Comparison of ENCODE assay signal across 14 cellular contexts in genomic region chr3:99845999-99846398, GRCh38. TPM values are rescaled to one million over a fixed set of nuclear protein-coding genes. Genes with fewer than 3 reads are reported as not detected.
DNase-seq lines count a peak whose midpoint lies in the region; ATAC-seq, FAIRE-seq and TF ChIP-seq lines count a peak whose summit lies in the region.
"Had no signal": no experiment of that assay in that cellular context is flagged by ENCODE, and none has a peak within 500 bp of the region (broad histone marks: within the 10 kb centered on the region; RNA-seq: fewer than 3 reads in every experiment).

No MANE protein-coding gene starts in this region.

- H3K4me1 Mint-ChIP-seq in activated T-helper 2 cell treated with anti-CD3 and anti-CD28 coated beads, Interferon-gamma antibody, Interleukin-2, Interleukin-4, amounts not matched to agents 10 μg/mL and 5 μg/mL and 100 μg/mL, durations not matched to agents 14 hours and 24 hours and 36 hours (ENCODE audit: low read depth), result peaks cover 26% of the 10 kb centered on the region

- H2AFZ ChIP-seq in HepG2 (ENCODE audit: low read length), result no peak overlapping the region

- H3K36me3 Mint-ChIP-seq in activated T-helper 2 cell treated with anti-CD3 and anti-CD28 coated beads, Interferon-gamma antibody, Interleukin-2, Interleukin-4, amounts not matched to agents 10 μg/mL and 5 μg/mL and 100 μg/mL, durations not matched to agents 14 hours and 24 hours and 36 hours (ENCODE audit: low read depth), result peaks cover 7% of the 10 kb centered on the region

- peaks cover 13% of the 10 kb centered on the region for H3K79me2 ChIP-seq in HepG2 (ENCODE audit: insufficient read depth, low read length)

- no peaks in the 10 kb centered on the region for H3K9me3 Mint-ChIP-seq in activated T-helper 2 cell treated with anti-CD3 and anti-CD28 coated beads, Interferon-gamma antibody, Interleukin-2, Interleukin-4, amounts not matched to agents 10 μg/mL and 5 μg/mL and 100 μg/mL, durations not matched to agents 14 hours and 24 hours and 36 hours

- BruUV-seq in HepG2 (replicated peaks; lab: Mats Ljungman, UMichigan), result TSS peak; percentile 44

- H3K4me1 ChIP-seq in HepG2 (ENCODE audit: insufficient read depth, low read length), result peaks cover 37% of the 10 kb centered on the region
- H3K4me1 ChIP-seq in skeletal muscle tissue (ENCODE audit: control insufficient read depth in 3 of 3, insufficient read depth in 3 of 3, low read length in 3 of 3), result peaks cover 14 to 26% (median 19%) of the 10 kb centered on the region in 3 donors

- H3K9ac ChIP-seq in HepG2 (ENCODE audit: insufficient read depth, low read depth, low read length), result no peak overlapping the region
- no peak overlapping the region for H3K9ac ChIP-seq in skeletal muscle tissue (ENCODE audit: low read depth in 1 of 3, low read length in 3 of 3)

- H3K36me3 ChIP-seq in HepG2 (replicated peaks in 1 of 2; ENCODE audit: control insufficient read depth in 1 of 2, insufficient read depth in 2 of 2, low read length in 2 of 2), result peaks cover 14 to 23% of the 10 kb centered on the region in 2 experiments
- peaks cover 5 to 24% (median 7%) of the 10 kb centered on the region in 3 donors for H3K36me3 ChIP-seq in skeletal muscle tissue (ENCODE audit: control insufficient read depth in 3 of 3, insufficient read depth in 3 of 3, low read length in 3 of 3)

- WGBS in HepG2 (ENCODE audit: low lambda C conversion rate), result 96% methylated on average over 2 of the region's 2 CpGs

- TF ChIP-seq RAD21 in HepG2 (CRISPR knock-in tag; IDR thresholded peaks at IDR 0.05), result no peak

- in situ Hi-C loops in HepG2 (cut with HindIII; ENCODE audit: extremely low pct_ligation_motif_present, low pct_unique_long_range_greater_than_20kb), result loop anchor here (25.0 kb wide), 1 partner anchor 741 kb away; no protein-coding TSS in a partner anchor

- H3K9me3 ChIP-seq in HepG2 (ENCODE audit: low read length) (no peaks in the 10 kb centered on the region), skeletal muscle tissue (ENCODE audit: control insufficient read depth in 3 of 3, low read length in 3 of 3) (no peaks in the 10 kb centered on the region)
- H3K9me3 ChIP-seq: spleen had no signal

- H3K4me3 Mint-ChIP-seq in activated T-helper 2 cell treated with anti-CD3 and anti-CD28 coated beads, Interferon-gamma antibody, Interleukin-2, Interleukin-4, amounts not matched to agents 10 μg/mL and 5 μg/mL and 100 μg/mL, durations not matched to agents 14 hours and 24 hours and 36 hours (ENCODE audit: low read depth), result no peak overlapping the region

- TF ChIP-seq POLR2A in HepG2 (IDR thresholded peaks at IDR 0.05; ENCODE audit: insufficient read depth in 1 of 2, low read depth in 2 of 2, low read length in 2 of 2), result no peak

- CTCF ChIA-PET in HepG2 (lab: Yijun Ruan, JAX; ENCODE audit: low intra/inter-chr PET ratio, low total read pairs), result no interaction called here

- peaks cover 19% of the 10 kb centered on the region for H4K20me1 ChIP-seq in HepG2 (ENCODE audit: insufficient read depth, low read length)

- H3K27me3 ChIP-seq in HepG2 (ENCODE audit: control insufficient read depth in 1 of 2, insufficient read depth in 2 of 2, low read length in 2 of 2), result no peaks in the 10 kb centered on the region
- H3K27me3 ChIP-seq in skeletal muscle tissue (ENCODE audit: control insufficient read depth in 3 of 3, insufficient read depth in 3 of 3, low read length in 3 of 3), result no peaks in the 10 kb centered on the region
- H3K27me3 ChIP-seq: spleen had no signal

- TF ChIP-seq EP300 in HepG2 (IDR thresholded peaks at IDR 0.05; ENCODE audit: low read depth in 2 of 2, low read length in 2 of 2) (no peak), HepG2 (CRISPR knock-in tag; IDR thresholded peaks at IDR 0.05; ENCODE audit: borderline replicate concordance) (no peak)

- DNase-seq in CMK (ENCODE audit: low read depth) (peak; percentile 33), HepG2 (ENCODE audit: low spot score) (no peak), NCI-H187 (lab: John Stamatoyannopoulos, UW) (no peak), SKM-1 treated with dmso at 0.1 percent for 144 hours (lab: John Stamatoyannopoulos, UW; ENCODE audit: unreplicated experiment) (no peak), GM19240 (ENCODE audit: insufficient read length, low spot score) (no peak)
- DNase-seq in activated T-helper 2 cell treated with anti-CD3 and anti-CD28 coated beads, Interferon-gamma antibody, Interleukin-2, Interleukin-4, amounts not matched to agents 10 μg/mL and 5 μg/mL and 100 μg/mL, durations not matched to agents 14 hours and 24 hours and 36 hours (ENCODE audit: low spot score), result no peak
- DNase-seq: midbrain, occipital lobe, spleen, WERI-Rb-1 had no signal

- H3K27ac Mint-ChIP-seq in activated T-helper 2 cell treated with anti-CD3 and anti-CD28 coated beads, Interferon-gamma antibody, Interleukin-2, Interleukin-4, amounts not matched to agents 10 μg/mL and 5 μg/mL and 100 μg/mL, durations not matched to agents 14 hours and 24 hours and 36 hours, result peak overlapping the region; percentile 9

- H3K27ac ChIP-seq in HepG2 (ENCODE audit: extremely low read length, insufficient read depth, low read length) (peak overlapping the region; percentile 62), skeletal muscle tissue (ENCODE audit: low read depth, low read length) (peak overlapping the region; percentile 73)
- H3K27ac ChIP-seq: SK-N-MC, WERI-Rb-1 had no signal

- ATAC-seq in HepG2, result no peak
- no peak for ATAC-seq in HG03521 (IDR thresholded peaks at IDR 0.05; ENCODE audit: unreplicated experiment)

- TF ChIP-seq CTCF in HepG2 (CRISPR knock-in tag; IDR thresholded peaks at IDR 0.05), result no peak

- H3K4me2 ChIP-seq in HepG2 (ENCODE audit: low read depth, low read length), result no peak overlapping the region

- no peak for FAIRE-seq in HepG2 (lab: Jason Lieb, UNC)
- FAIRE-seq: GM12892 had no signal

- intact Hi-C loops in activated T-helper 2 cell treated with anti-CD3 and anti-CD28 coated beads, Interferon-gamma antibody, Interleukin-2, Interleukin-4, amounts not matched to agents 10 μg/mL and 5 μg/mL and 100 μg/mL, durations not matched to agents 14 hours and 24 hours and 36 hours (cut with micrococcal nuclease), result loop anchor here (1.0 kb wide), 1 partner anchor 21 kb away; no protein-coding TSS in a partner anchor
- intact Hi-C loops in HepG2 (cut with micrococcal nuclease; ENCODE audit: unreplicated experiment), result no loop called here

- no peaks in the 10 kb centered on the region for H3K27me3 Mint-ChIP-seq in activated T-helper 2 cell treated with anti-CD3 and anti-CD28 coated beads, Interferon-gamma antibody, Interleukin-2, Interleukin-4, amounts not matched to agents 10 μg/mL and 5 μg/mL and 100 μg/mL, durations not matched to agents 14 hours and 24 hours and 36 hours (ENCODE audit: low read depth)

- no peak overlapping the region for H3K4me3 ChIP-seq in HepG2 (replicated peaks in 1 of 3; ENCODE audit: insufficient read depth in 1 of 3, low read depth in 2 of 3, low read length in 3 of 3)
- no peak overlapping the region for H3K4me3 ChIP-seq in skeletal muscle tissue (ENCODE audit: low read length in 3 of 3)
- H3K4me3 ChIP-seq: SK-N-MC had no signal

- POLR2A ChIA-PET in HepG2 (lab: Yijun Ruan, JAX), result interaction anchor here (0.8 to 1.0 kb wide), 2 partner anchors 14 to 415 kb away, joined by 3 to 4 read pairs; partner anchors contain the start of gene TBC1D23

TF ChIP-seq in HepG2, 621 proteins besides CTCF, POLR2A, EP300 and RAD21:
- TF ChIP-seq SOX6 (IDR thresholded peaks at IDR 0.05), result no peak
- TF ChIP-seq SOX6 (CRISPR knock-in tag; IDR thresholded peaks at IDR 0.05), result 0 out of 2 replicates have a peak, but pooled peaks have one; percentile 6
- TF ChIP-seq POLR2G (IDR thresholded peaks at IDR 0.05; ENCODE audit: low read depth, low read length), result peak; percentile 59
- TF ChIP-seq EHMT2 (IDR thresholded peaks at IDR 0.05; ENCODE audit: borderline replicate concordance, low read depth, low read length), result no peak

RNA-seq across cellular contexts. Expression of gene CMSS1, which starts 28.3 kb away (rescaled TPM):
- total RNA-seq in activated T-helper 2 cell treated with anti-CD3 and anti-CD28 coated beads, Interferon-gamma antibody, Interleukin-2, Interleukin-4, amounts not matched to agents 10 μg/mL and 5 μg/mL and 100 μg/mL, durations not matched to agents 14 hours and 24 hours and 36 hours, result 138 and 143 TPM in 2 replicates
- total RNA-seq in HepG2 (2016; rRNA removed; fragmentation: Illumina TruSeq; extraction: Trizol) (48.7 and 84.6 TPM in 2 replicates), skeletal muscle tissue (8.4 TPM)
- 22.7 and 23.9 TPM in 2 replicates for total RNA-seq in HepG2 (2016; cell fraction: cytosol; rRNA removed; fragmentation: Illumina TruSeq; extraction: Trizol; ENCODE audit: low read depth)
- 58.0 and 83.6 TPM in 2 replicates for total RNA-seq in HepG2 (2016; cell fraction: insoluble cytoplasmic fraction; rRNA removed; fragmentation: Illumina TruSeq; extraction: Trizol)
- 35.7 and 38.1 TPM in 2 replicates for total RNA-seq in HepG2 (2016; cell fraction: membrane; rRNA removed; fragmentation: Illumina TruSeq; extraction: Trizol)
- 32.8 and 34.1 TPM in 2 replicates for total RNA-seq in HepG2 (2016; cell fraction: nucleus; rRNA removed; fragmentation: Illumina TruSeq; extraction: Trizol)
- 4.2 and 6.4 TPM in 2 replicates for polyA plus RNA-seq in HepG2 (2011; rRNA removed)
- polyA plus RNA-seq in HepG2 (2011; cell fraction: cytosol; rRNA removed), result 2.9 and 4.7 TPM in 2 replicates
- polyA plus RNA-seq in HepG2 (2011; cell fraction: nucleus; rRNA removed), result 1.4 and 2.2 TPM in 2 replicates
- 21.0 and 28.1 TPM in 2 replicates for polyA plus RNA-seq in HepG2 (2012)
- polyA plus RNA-seq in HepG2 (2016; cell fraction: cytosol; fragmentation: Illumina TruSeq; extraction: Trizol; ENCODE audit: low read depth), result 25.4 and 39.7 TPM in 2 replicates
- polyA plus RNA-seq in HepG2 (2016; cell fraction: insoluble cytoplasmic fraction; fragmentation: Illumina TruSeq; extraction: Trizol; ENCODE audit: low read depth), result 89.7 and 91.9 TPM in 2 replicates
- polyA plus RNA-seq in HepG2 (2016; cell fraction: membrane; fragmentation: Illumina TruSeq; extraction: Trizol; ENCODE audit: low read depth), result 36.2 and 40.4 TPM in 2 replicates
- 38.0 and 40.1 TPM in 2 replicates for polyA plus RNA-seq in HepG2 (2016; cell fraction: nucleus; fragmentation: Illumina TruSeq; extraction: Trizol; ENCODE audit: insufficient read depth, low read depth)
- polyA minus RNA-seq in HepG2 (2011; rRNA and poly(A)+ RNA removed; ENCODE audit: low replicate concordance), result 6.4 and 8.1 TPM in 2 replicates
- 5.3 and 6.2 TPM in 2 replicates for polyA minus RNA-seq in HepG2 (2011; cell fraction: cytosol; rRNA and poly(A)+ RNA removed)
- polyA minus RNA-seq in HepG2 (2011; cell fraction: nucleus; rRNA and poly(A)+ RNA removed), result 8.4 and 9.8 TPM in 2 replicates
